Comparison of ENCODE assay signal across 9 cellular contexts in genomic region chrX:10165580-10166247, GRCh38. TPM values are rescaled to one million over a fixed set of nuclear protein-coding genes. Genes with fewer than 3 reads are reported as not detected.
A peak's percentile ranks its signal among the peaks of the same experiment; 100 is the strongest.
DNase-seq lines count a peak whose midpoint lies in the region; ATAC-seq and TF ChIP-seq lines count a peak whose summit lies in the region.
"Had no signal": no experiment of that assay in that cellular context is flagged by ENCODE, and none has a peak within 500 bp of the region (broad histone marks: within the 10 kb centered on the region; RNA-seq: fewer than 3 reads in every experiment).

No MANE protein-coding gene starts in this region.

- peaks cover 13% of the 10 kb centered on the region for H3K36me3 ChIP-seq in SJCRH30
- no peaks in the 10 kb centered on the region for H3K36me3 ChIP-seq in right atrium auricular region
- no peaks in the 10 kb centered on the region for H3K36me3 ChIP-seq in upper lobe of right lung
- H3K36me3 ChIP-seq in testis (ENCODE audit: low read depth, missing control alignments): no peaks in the 10 kb centered on the region
- H3K36me3 ChIP-seq in neuronal stem cell (replicated peaks in 1 of 2; ENCODE audit: control insufficient read depth in 2 of 2, insufficient read depth in 2 of 2, low read length in 2 of 2): no peaks in the 10 kb centered on the region

- H3K4me3 ChIP-seq in SJCRH30: no peak overlapping the region
- H3K4me3 ChIP-seq in right atrium auricular region: no peak overlapping the region
- H3K4me3 ChIP-seq in upper lobe of right lung: no peak overlapping the region
- H3K4me3 ChIP-seq in testis: no peak overlapping the region
- no peak overlapping the region for H3K4me3 ChIP-seq in neuronal stem cell (ENCODE audit: low read length in 2 of 2)

- no peak overlapping the region for H3K4me2 ChIP-seq in neuronal stem cell (ENCODE audit: insufficient read depth, low read length, poor library complexity, severe bottlenecking)

- no peak overlapping the region for H3K14ac ChIP-seq in neuronal stem cell (ENCODE audit: low read length)

- intact Hi-C loops in Right ventricle myocardium superior (cut with DNase I): no loop called here
- intact Hi-C loops in cardiac septum (cut with DNase I): no loop called here
- intact Hi-C loops in upper lobe of right lung (cut with DNase I): no loop called here
- intact Hi-C loops in testis (cut with DNase I; ENCODE audit: low total_unique reads): no loop called here

- 88 to 92% methylated on average over 11 to 18 of the region's 18 CpGs for WGBS in testis, 2 donors
- WGBS in neuronal stem cell (ENCODE audit: extremely low coverage in 2 of 2, insufficient read length in 2 of 2, insufficient replicate concordance in 1 of 2), 2 donors: no CpG with 5 or more reads among the region's 18 CpGs

- no peak overlapping the region for H4K8ac ChIP-seq in neuronal stem cell (ENCODE audit: low read depth, low read length)

- H2AFZ ChIP-seq in neuronal stem cell (ENCODE audit: low read length): no peak overlapping the region

- peaks cover 6% of the 10 kb centered on the region for H3K79me1 ChIP-seq in neuronal stem cell (ENCODE audit: low read depth, low read length)

- H3K4me1 ChIP-seq in SJCRH30: peaks cover 29% of the 10 kb centered on the region
- H3K4me1 ChIP-seq in right atrium auricular region: peaks cover 0 to 19% of the 10 kb centered on the region in 2 donors
- no peaks in the 10 kb centered on the region for H3K4me1 ChIP-seq in upper lobe of right lung
- no peaks in the 10 kb centered on the region for H3K4me1 ChIP-seq in testis
- H3K4me1 ChIP-seq in neuronal stem cell (ENCODE audit: control insufficient read depth in 2 of 2, insufficient read depth in 1 of 2, low read depth in 1 of 2, low read length in 2 of 2): no peaks in the 10 kb centered on the region

- no peak for DNase-seq in Right ventricle myocardium superior
- DNase-seq in cardiac septum (ENCODE audit: low spot score): no peak
- DNase-seq in SJCRH30: peak; percentile 62 to 78
- no peak for DNase-seq in right atrium auricular region (ENCODE audit: low spot score)
- no peak for DNase-seq in upper lobe of right lung
- no peak for DNase-seq in activated T-cell treated with anti-CD3 and anti-CD28 coated beads, Interleukin-2, amount 50 U/mL, for 4 hours
- no peak for DNase-seq in testis
- no peak for DNase-seq in neuronal stem cell (ENCODE audit: low spot score)
- DNase-seq: activated CD4-positive, alpha-beta T cell treated with anti-CD3 and anti-CD28 coated beads for 4 hours had no signal

- no peak overlapping the region for H2BK120ac ChIP-seq in neuronal stem cell (ENCODE audit: low read depth, low read length)

- TF ChIP-seq POLR2A in testis (IDR thresholded peaks at IDR 0.05): no peak

- no peak overlapping the region for H2BK15ac ChIP-seq in neuronal stem cell (ENCODE audit: low read length)

- H3K9me3 ChIP-seq in SJCRH30 (replicated peaks) (no peaks in the 10 kb centered on the region), right atrium auricular region (no peaks in the 10 kb centered on the region), upper lobe of right lung (no peaks in the 10 kb centered on the region), testis (no peaks in the 10 kb centered on the region), neuronal stem cell (replicated peaks in 1 of 2; ENCODE audit: control insufficient read depth in 2 of 2, insufficient read depth in 1 of 2, low read depth in 1 of 2, low read length in 2 of 2) (no peaks in the 10 kb centered on the region)

- ATAC-seq in Right ventricle myocardium superior (ENCODE audit: poor library complexity) (peak; percentile 37), upper lobe of right lung (peak; percentile 68)
- ATAC-seq in activated T-cell treated with anti-CD3 and anti-CD28 coated beads, Interleukin-2, amount 50 U/mL, for 4 hours: no peak

- H3K9ac ChIP-seq in neuronal stem cell (ENCODE audit: low read depth, low read length, poor library complexity): no peak overlapping the region

- H3K27ac ChIP-seq in SJCRH30 (peak overlapping the region; percentile 90), right atrium auricular region (peak overlapping the region; percentile 9 to 52), upper lobe of right lung (no peak overlapping the region), testis (no peak overlapping the region), neuronal stem cell (replicated peaks; ENCODE audit: low read length) (no peak overlapping the region)

- no peak overlapping the region for H3K23ac ChIP-seq in neuronal stem cell (ENCODE audit: low read depth, low read length, poor library complexity)

- no peak overlapping the region for H3K4ac ChIP-seq in neuronal stem cell (ENCODE audit: low read length)

- peaks cover 2% of the 10 kb centered on the region for H3K4me1 Mint-ChIP-seq in activated T-cell treated with anti-CD3 and anti-CD28 coated beads, Interleukin-2, amount 50 U/mL, for 4 hours (ENCODE audit: low read depth)

- no peak overlapping the region for H2AK5ac ChIP-seq in neuronal stem cell (ENCODE audit: low read depth, low read length)

- no peak overlapping the region for H4K91ac ChIP-seq in neuronal stem cell (ENCODE audit: low read depth, low read length, poor library complexity)

- H2BK5ac ChIP-seq in neuronal stem cell (ENCODE audit: low read length): no peak overlapping the region

- no peaks in the 10 kb centered on the region for H3K9me3 Mint-ChIP-seq in activated T-cell treated with anti-CD3 and anti-CD28 coated beads, Interleukin-2, amount 50 U/mL, for 4 hours

- H3K36me3 Mint-ChIP-seq in activated T-cell treated with anti-CD3 and anti-CD28 coated beads, Interleukin-2, amount 50 U/mL, for 4 hours (ENCODE audit: insufficient read depth): no peaks in the 10 kb centered on the region

- H3K4me3 Mint-ChIP-seq in activated T-cell treated with anti-CD3 and anti-CD28 coated beads, Interleukin-2, amount 50 U/mL, for 4 hours: no peak overlapping the region

- H2BK12ac ChIP-seq in neuronal stem cell (ENCODE audit: low read length): no peak overlapping the region

- no peaks in the 10 kb centered on the region for H3K27me3 ChIP-seq in SJCRH30
- no peaks in the 10 kb centered on the region for H3K27me3 ChIP-seq in right atrium auricular region
- H3K27me3 ChIP-seq in upper lobe of right lung: no peaks in the 10 kb centered on the region
- no peaks in the 10 kb centered on the region for H3K27me3 ChIP-seq in testis
- no peaks in the 10 kb centered on the region for H3K27me3 ChIP-seq in neuronal stem cell (ENCODE audit: control insufficient read depth in 3 of 3, insufficient read depth in 3 of 3, low read depth in 1 of 3, low read length in 3 of 3)

- no peak for TF ChIP-seq CTCF in right atrium auricular region (IDR thresholded peaks at IDR 0.05)
- TF ChIP-seq CTCF in upper lobe of right lung (IDR thresholded peaks at IDR 0.05): no peak
- no peak for TF ChIP-seq CTCF in testis (IDR thresholded peaks at IDR 0.05)

- no peak overlapping the region for H3K18ac ChIP-seq in neuronal stem cell (ENCODE audit: low read length)

- peaks cover 16% of the 10 kb centered on the region for H3K27me3 Mint-ChIP-seq in activated T-cell treated with anti-CD3 and anti-CD28 coated beads, Interleukin-2, amount 50 U/mL, for 4 hours (ENCODE audit: low read depth)

RNA-seq across cellular contexts. Expression of gene CLCN4, which starts 8.9 kb away (rescaled TPM):
- 30.9 TPM for total RNA-seq in Right ventricle myocardium superior
- 23.4 TPM for total RNA-seq in cardiac septum
- 16.5 and 17.2 TPM in 2 replicates for total RNA-seq in SJCRH30 (2014; rRNA removed; shearing (Covaris generic))
- total RNA-seq in right atrium auricular region: 10 to 100 TPM; 15.6 to 37.6 TPM
- total RNA-seq in upper lobe of right lung: 9.8 TPM
- under 1 TPM; 0.05 to 0.35 (median 0.08) TPM for total RNA-seq in activated T-cell treated with anti-CD3 and anti-CD28 coated beads, Interleukin-2, amount 50 U/mL, for 4 hours
- total RNA-seq in testis: 10 to 100 TPM in 1 of 2 donors, 1 to 10 TPM in 1; 5.4 to 11.6 TPM
- 5.1 TPM for polyA plus RNA-seq in testis (ENCODE audit: insufficient read depth, low read depth, low replicate concordance)
- 4.4 TPM for polyA plus RNA-seq in neuronal stem cell (2013, experiment 1 of 2)
- 4.3 TPM for polyA plus RNA-seq in neuronal stem cell (2013, experiment 2 of 2)

Comparison
In these comparisons a context has a peak if more than half of its experiments do, and no peak if none do; other contexts are left out.
1. ATAC-seq: peak in Right ventricle myocardium superior (single experiment) and upper lobe of right lung (single experiment); none in activated T-cell treated with anti-CD3 and anti-CD28 coated beads, Interleukin-2, amount 50 U/mL, for 4 hours (0 of 2).
2. DNase-seq: peak in SJCRH30 (2 of 2); none in Right ventricle myocardium superior (single experiment), cardiac septum (single experiment), right atrium auricular region (single experiment), upper lobe of right lung (single experiment), activated T-cell treated with anti-CD3 and anti-CD28 coated beads, Interleukin-2, amount 50 U/mL, for 4 hours (single experiment), testis (single experiment) and neuronal stem cell (single experiment).
3. H3K27ac ChIP-seq: peak in SJCRH30 (single experiment) and right atrium auricular region (2 of 2); none in upper lobe of right lung (single experiment), testis (0 of 2) and neuronal stem cell (single experiment).